In genomic region chr6:44235269-44235668, GRCh38 we compare ENCODE assay signal across 13 cellular contexts. TPM values are rescaled to one million over a fixed set of nuclear protein-coding genes. Genes with fewer than 3 reads are reported as not detected.
DNase-seq lines count a peak whose midpoint lies in the region; ATAC-seq and TF ChIP-seq lines count a peak whose summit lies in the region.
"Had no signal": no experiment of that assay in that cellular context is flagged by ENCODE, and none has a peak within 500 bp of the region (broad histone marks: within the 10 kb centered on the region; RNA-seq: fewer than 3 reads in every experiment).

No MANE protein-coding gene starts in this region.

- no peak for ATAC-seq in body of pancreas
- no peak for ATAC-seq in lung (ENCODE audit: insufficient read depth, low FRiP score)
- no peak for ATAC-seq in HG02623 (IDR thresholded peaks at IDR 0.05; ENCODE audit: unreplicated experiment)
- no peak for ATAC-seq in HG03135 (IDR thresholded peaks at IDR 0.05; ENCODE audit: unreplicated experiment)

- H3K4me1 ChIP-seq in HUES48 (ENCODE audit: control insufficient read depth, insufficient read depth, low read length) (peaks cover 13% of the 10 kb centered on the region), body of pancreas (peaks cover 52% of the 10 kb centered on the region), lung (ENCODE audit: control insufficient read depth in 2 of 2, insufficient read depth in 2 of 2, low read length in 2 of 2) (peaks cover 0 to 7% of the 10 kb centered on the region in 2 donors), suprapubic skin (peaks cover 54% of the 10 kb centered on the region)

- H3K36me3 ChIP-seq in HUES48 (ENCODE audit: control insufficient read depth, insufficient read depth, low read length) (peaks cover 45% of the 10 kb centered on the region), body of pancreas (replicated peaks in 1 of 2; ENCODE audit: insufficient read depth in 1 of 2, low read depth in 2 of 2) (peaks cover 0 to 8% of the 10 kb centered on the region in 2 donors), lung (ENCODE audit: control insufficient read depth in 2 of 2, insufficient read depth in 2 of 2, low read length in 2 of 2) (peaks cover 0 to 14% of the 10 kb centered on the region in 2 donors), suprapubic skin (peaks cover 29% of the 10 kb centered on the region)

- DNase-seq in body of pancreas (no peak), lung (ENCODE audit: low spot score) (no peak), suprapubic skin (ENCODE audit: low spot score in 2 of 2) (no peak), dermis blood vessel endothelial cell (no peak), NK-92 (lab: John Stamatoyannopoulos, UW; ENCODE audit: unreplicated experiment) (no peak)
- DNase-seq: activated CD4-positive, alpha-beta T cell treated with anti-CD3 and anti-CD28 coated beads, Interleukin-2, amount 50 U/mL, for 48 hours; activated naive CD4-positive, alpha-beta T cell treated with anti-CD3 and anti-CD28 coated beads, Interleukin-2, amount 50 U/mL, for 16 hours; NCI-H146 had no signal

- H3K27ac ChIP-seq in HUES48 (ENCODE audit: low read depth, low read length) (peak overlapping the region; percentile 81), body of pancreas (peak overlapping the region; percentile 22 to 99 (median 64)), lung (ENCODE audit: low read depth in 1 of 2, low read length in 1 of 2) (peak overlapping the region; percentile 52 to 55), suprapubic skin (peak overlapping the region; percentile 61)

- H3K27me3 ChIP-seq in HUES48 (ENCODE audit: control insufficient read depth, insufficient read depth, low read length) (peaks cover 10% of the 10 kb centered on the region; the same call in 1 of the 2 replicates), body of pancreas (no peaks in the 10 kb centered on the region), lung (ENCODE audit: control insufficient read depth, insufficient read depth) (no peaks in the 10 kb centered on the region), suprapubic skin (no peaks in the 10 kb centered on the region)

- TF ChIP-seq CTCF in body of pancreas (IDR thresholded peaks at IDR 0.05), result no peak
- TF ChIP-seq CTCF in lung (IDR thresholded peaks at IDR 0.05; ENCODE audit: control extremely low read depth, extremely low read depth), result no peak
- TF ChIP-seq CTCF in suprapubic skin (IDR thresholded peaks at IDR 0.05), result no peak

- no peaks in the 10 kb centered on the region for H3K9me3 ChIP-seq in HUES48 (ENCODE audit: control insufficient read depth, insufficient read depth, low read length)
- H3K9me3 ChIP-seq in body of pancreas, result no peaks in the 10 kb centered on the region
- H3K9me3 ChIP-seq in lung (ENCODE audit: control insufficient read depth in 2 of 2, insufficient read depth in 1 of 2, low read length in 1 of 2), result no peaks in the 10 kb centered on the region
- H3K9me3 ChIP-seq in suprapubic skin, result no peaks in the 10 kb centered on the region
- H3K9me3 ChIP-seq: mucosa of descending colon had no signal

- TF ChIP-seq POLR2A in body of pancreas (IDR thresholded peaks at IDR 0.05), result no peak
- no peak for TF ChIP-seq POLR2A in suprapubic skin (IDR thresholded peaks at IDR 0.05)

- 64 to 70% methylated on average over 6 of the region's 6 CpGs for WGBS in body of pancreas, 2 donors
- WGBS in lung, 2 donors, result 48 to 72% methylated on average over 6 of the region's 6 CpGs
- WGBS in suprapubic skin, result 65% methylated on average over 6 of the region's 6 CpGs

- no peak overlapping the region for H3K9ac ChIP-seq in HUES48 (ENCODE audit: low read depth, low read length)

- intact Hi-C loops in body of pancreas (cut with DNase I), result no loop called here

- no peak for TF ChIP-seq EP300 in suprapubic skin (IDR thresholded peaks at IDR 0.05)

- H3K4me3 ChIP-seq in HUES48 (ENCODE audit: low read depth, low read length) (no peak overlapping the region), body of pancreas (no peak overlapping the region), lung (no peak overlapping the region), suprapubic skin (no peak overlapping the region)
- H3K4me3 ChIP-seq: mucosa of descending colon had no signal

RNA-seq across cellular contexts. Expression of gene HSP90AB1, which starts 11.6 kb away (rescaled TPM):
- 100 to 1,000 TPM; 269 to 441 TPM for total RNA-seq in body of pancreas
- total RNA-seq in lung, result 100 to 1,000 TPM; 458 to 700 TPM
- polyA plus RNA-seq in lung, result 100 to 1,000 TPM; 289 to 560 TPM
- total RNA-seq in suprapubic skin, result 100 to 1,000 TPM; 450 to 830 (median 678) TPM
- total RNA-seq in dermis blood vessel endothelial cell, result 558 and 784 TPM in 2 replicates

RNA-seq across cellular contexts. Expression of gene SLC29A1, which starts 11.9 kb away (rescaled TPM):
- total RNA-seq in body of pancreas, result 10 to 100 TPM; 44.8 to 90.3 TPM
- total RNA-seq in lung, result 10 to 100 TPM; 19.1 to 42.7 TPM
- polyA plus RNA-seq in lung, result 10 to 100 TPM; 20.3 to 32.5 TPM
- total RNA-seq in suprapubic skin, result 100 to 1,000 TPM in 1 of 4 donors, 10 to 100 TPM in 3; 61.7 to 133 (median 75.3) TPM
- 41.7 and 64.8 TPM in 2 replicates for total RNA-seq in dermis blood vessel endothelial cell

RNA-seq across cellular contexts. Expression of gene MYMX, which starts 18.5 kb away (rescaled TPM):
- total RNA-seq in body of pancreas (1 to 10 TPM in 1 of 2 donors, not detected in 1; 4.2 TPM), lung (not detected), suprapubic skin (not detected), dermis blood vessel endothelial cell (0.23 TPM in 1 of 2 replicates, not detected in the other)
- polyA plus RNA-seq in lung, result under 1 TPM in 1 of 2 donors, not detected in 1; 0.21 TPM
- total RNA-seq: T-helper 1 cell treated with Interleukin-12 subunit alpha and Interleukin-12 subunit beta and Interleukin-4 antibody, amounts not matched to agents 30 ng/mL and 1 ng/mL, for 36 hours had no signal

RNA-seq across cellular contexts. Expression of gene SLC35B2, which starts 22.1 kb away (rescaled TPM):
- total RNA-seq in body of pancreas (10 to 100 TPM; 31.1 to 33.9 TPM), lung (10 to 100 TPM; 29.9 to 44.4 TPM), suprapubic skin (10 to 100 TPM; 26.2 to 38.5 (median 30.9) TPM), dermis blood vessel endothelial cell (43.1 and 52.7 TPM in 2 replicates)
- polyA plus RNA-seq in lung, result 10 to 100 TPM; 15.0 to 39.9 TPM

RNA-seq across cellular contexts. Expression of gene NFKBIE, which starts 30.1 kb away (rescaled TPM):
- 10 to 100 TPM; 18.9 to 68.6 TPM for total RNA-seq in body of pancreas
- total RNA-seq in lung, result 10 to 100 TPM; 13.1 to 20.1 TPM
- 10 to 100 TPM; 20.7 to 40.6 TPM for polyA plus RNA-seq in lung
- 10 to 100 TPM; 12.9 to 25.0 (median 16.1) TPM for total RNA-seq in suprapubic skin
- total RNA-seq in dermis blood vessel endothelial cell, result 13.4 and 41.7 TPM in 2 replicates
